Comparison of ENCODE assay signal across 13 cellular contexts in the genomic region with DNA sequence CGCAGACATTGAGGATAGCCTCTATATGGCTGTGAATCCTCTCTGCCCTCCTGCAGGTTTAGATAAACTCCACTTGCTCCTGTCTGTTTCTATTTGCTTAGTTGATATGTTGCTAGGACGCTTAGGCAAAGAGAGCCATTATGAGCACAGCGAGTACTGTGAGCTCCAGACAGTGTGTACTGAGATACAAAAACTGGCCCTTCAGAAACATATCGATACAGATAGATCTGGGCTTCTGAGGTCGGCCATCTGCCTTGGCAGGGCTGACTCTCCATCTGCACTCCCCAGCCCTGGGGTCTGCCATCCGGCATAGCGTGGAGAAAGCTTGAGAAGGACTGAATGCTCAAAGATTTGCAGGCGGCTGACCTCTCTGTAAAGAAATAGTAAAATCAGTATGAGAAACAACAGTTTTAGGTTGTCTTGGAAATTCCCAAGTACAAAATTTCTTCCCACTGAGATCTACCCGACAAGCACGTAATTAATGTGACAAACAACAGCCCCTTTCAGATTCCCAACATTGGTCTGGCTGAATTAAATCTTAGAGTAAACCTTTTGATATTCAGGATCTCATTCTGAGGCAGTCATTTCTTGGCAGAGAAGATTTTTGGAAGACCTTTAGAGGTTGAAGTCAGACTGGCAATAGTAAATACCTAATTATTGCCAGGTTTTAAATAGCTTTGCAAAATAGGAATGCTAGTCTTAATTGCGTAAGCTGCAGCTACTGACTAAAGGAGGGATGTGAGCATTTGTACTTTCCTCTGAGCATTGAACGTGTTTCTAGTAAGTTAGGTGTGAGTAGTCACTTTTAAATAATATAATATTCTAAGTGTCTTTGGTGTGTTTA.
DNase-seq lines count a peak whose midpoint lies in the region; ATAC-seq, FAIRE-seq and TF ChIP-seq lines count a peak whose summit lies in the region.
"Had no signal": no experiment of that assay in that cellular context is flagged by ENCODE, and none has a peak within 500 bp of the region (broad histone marks: within the 10 kb centered on the region; RNA-seq: fewer than 3 reads in every experiment).

No MANE protein-coding gene starts in this region.

- H3K36me3 ChIP-seq in muscle layer of colon (ENCODE audit: insufficient read depth, low read length) = no peaks in the 10 kb centered on the region
- no peaks in the 10 kb centered on the region for H3K36me3 ChIP-seq in uterus

- peak; percentile 79 for FAIRE-seq in endometrium (lab: Jason Lieb, UNC)
- FAIRE-seq: A204.1 had no signal

- H3K4me3 ChIP-seq in muscle layer of colon (ENCODE audit: low read depth in 1 of 2, low read length in 2 of 2) (no peak overlapping the region), uterus (no peak overlapping the region)

- no peak for TF ChIP-seq POLR2A in uterus (IDR thresholded peaks at IDR 0.05)

- H3K4me1 ChIP-seq in muscle layer of colon (ENCODE audit: insufficient read depth, low read length) (peaks cover 25% of the 10 kb centered on the region), uterus (no peaks in the 10 kb centered on the region)

- no peak for TF ChIP-seq CTCF in uterus (IDR thresholded peaks at IDR 0.05)

- H3K9me3 ChIP-seq in muscle layer of colon (ENCODE audit: low read length) (no peaks in the 10 kb centered on the region), uterus (no peaks in the 10 kb centered on the region)

- H3K27me3 ChIP-seq in muscle layer of colon (ENCODE audit: control insufficient read depth in 1 of 2, insufficient read depth in 2 of 2, low read length in 2 of 2) (no peaks in the 10 kb centered on the region), uterus (no peaks in the 10 kb centered on the region)

- H3K27ac ChIP-seq in muscle layer of colon (ENCODE audit: low read depth, low read length) = peak overlapping the region; percentile 63
- H3K27ac ChIP-seq in uterus = peak overlapping the region; percentile 41 to 65

- intact Hi-C loops in uterus (cut with DNase I; ENCODE audit: low total_unique reads) = no loop called here

- H3K9ac ChIP-seq in muscle layer of colon (ENCODE audit: low read length) = no peak overlapping the region

- ATAC-seq in HG02642 (IDR thresholded peaks at IDR 0.05; ENCODE audit: poor library complexity, unreplicated experiment) = no peak
- ATAC-seq: PC-3 had no signal

- DNase-seq in NCI-H82 (lab: John Stamatoyannopoulos, UW) (peak; percentile 1), NCI-H82 treated with DMSO at 0.1 percent for 48 hours (lab: John Stamatoyannopoulos, UW; ENCODE audit: unreplicated experiment) (no peak), uterus (peak in 1 of 2 donors; percentile 19), NCI-H446 treated with DMSO at 0.1 percent for 48 hours (lab: John Stamatoyannopoulos, UW) (no peak)
- no peak for DNase-seq in activated CD4-positive, alpha-beta T cell treated with anti-CD3 and anti-CD28 coated beads for 1 hour
- DNase-seq: activated CD8-positive, alpha-beta memory T cell treated with anti-CD3 and anti-CD28 coated beads, Interleukin-2, amount 50 U/mL, for 4 hours; H7; PC-3; T-helper 9 cell had no signal
